Comparison of ENCODE assay signal across 24 cellular contexts in genomic region chr11:42244376-42244775, GRCh38.
"Had no signal": no experiment of that assay in that cellular context is flagged by ENCODE, and none has a peak within 500 bp of the region (broad histone marks: within the 10 kb centered on the region; RNA-seq: fewer than 3 reads in every experiment).

No MANE protein-coding gene starts in this region.

- H3K9me3 ChIP-seq: gastrocnemius medialis, neutrophil, right lobe of liver, thoracic aorta, tibial nerve, upper lobe of left lung had no signal

- H3K27me3 Mint-ChIP-seq: effector memory CD8-positive, alpha-beta T cell; naive thymus-derived CD8-positive, alpha-beta T cell; stimulated activated naive B cell treated with anti-CD40 and anti-IgM and Interleukin-4, amounts not matched to agents 10 μg/mL and 1 μg/mL and 100 μg/mL, for 72 hours; stimulated activated naive CD8-positive, alpha-beta T cell treated with anti-CD3 and anti-CD28 coated beads, Interleukin-15, Interleukin-2, amounts not matched to agents 100 ng/mL and 50 ng/mL, for 24 hours had no signal

- H3K27me3 ChIP-seq: gastrocnemius medialis, left lung, neutrophil, right lobe of liver, tibial nerve, upper lobe of left lung had no signal

- H3K36me3 Mint-ChIP-seq: naive thymus-derived CD8-positive, alpha-beta T cell; stimulated activated naive B cell treated with anti-CD40 and anti-IgM and Interleukin-4, amounts not matched to agents 10 μg/mL and 1 μg/mL and 100 μg/mL, for 72 hours had no signal

- H3K4me3 ChIP-seq: gastrocnemius medialis, left lung, right lobe of liver, thoracic aorta, tibial nerve, upper lobe of left lung had no signal

- H3K4me1 ChIP-seq: gastrocnemius medialis, left lung, parathyroid adenoma, right lobe of liver, tibial nerve, upper lobe of left lung had no signal

- H3K9ac ChIP-seq: parathyroid adenoma had no signal

- H2AFZ ChIP-seq: parathyroid adenoma had no signal

- H3K4me1 Mint-ChIP-seq: naive thymus-derived CD8-positive, alpha-beta T cell; stimulated activated naive B cell treated with anti-CD40 and anti-IgM and Interleukin-4, amounts not matched to agents 10 μg/mL and 1 μg/mL and 100 μg/mL, for 72 hours had no signal

- H3K27ac ChIP-seq: epithelial cell of prostate, gastrocnemius medialis, left lung, neutrophil, parathyroid adenoma, right lobe of liver, thoracic aorta, tibial nerve, upper lobe of left lung had no signal

- H3K4me3 Mint-ChIP-seq: effector memory CD8-positive, alpha-beta T cell; naive thymus-derived CD8-positive, alpha-beta T cell; nephron progenitor cell; stimulated activated naive B cell treated with anti-CD40 and anti-IgM and Interleukin-4, amounts not matched to agents 10 μg/mL and 1 μg/mL and 100 μg/mL, for 72 hours; stimulated activated naive CD8-positive, alpha-beta T cell treated with anti-CD3 and anti-CD28 coated beads, Interleukin-15, Interleukin-2, amounts not matched to agents 100 ng/mL and 50 ng/mL, for 24 hours had no signal

- H3K27ac Mint-ChIP-seq: effector memory CD8-positive, alpha-beta T cell; naive thymus-derived CD8-positive, alpha-beta T cell; nephron progenitor cell; progenitor cell of endocrine pancreas; stimulated activated naive B cell treated with anti-CD40 and anti-IgM and Interleukin-4, amounts not matched to agents 10 μg/mL and 1 μg/mL and 100 μg/mL, for 72 hours; stimulated activated naive CD8-positive, alpha-beta T cell treated with anti-CD3 and anti-CD28 coated beads, Interleukin-15, Interleukin-2, amounts not matched to agents 100 ng/mL and 50 ng/mL, for 24 hours had no signal

- ATAC-seq: effector memory CD8-positive, alpha-beta T cell; esophagus mucosa; gastrocnemius medialis; left cardiac atrium; left lung; naive thymus-derived CD8-positive, alpha-beta T cell; right lobe of liver; stimulated activated naive B cell treated with anti-CD40 and anti-IgM and Interleukin-4, amounts not matched to agents 10 μg/mL and 1 μg/mL and 100 μg/mL, for 72 hours had no signal

- DNase-seq: cortex of kidney; effector memory CD8-positive, alpha-beta T cell; foreskin fibroblast; gastrocnemius medialis; head of caudate nucleus; left cardiac atrium; left lung; naive thymus-derived CD8-positive, alpha-beta T cell; nephron progenitor cell; right lobe of liver; small intestine; stimulated activated CD4-positive, alpha-beta T cell treated with anti-CD3 and anti-CD28 coated beads, Interleukin-15, amount 100 ng/mL, for 24 hours; stimulated activated CD4-positive, alpha-beta T cell treated with anti-CD3 and anti-CD28 coated beads, Interleukin-2, amount 100 ng/mL, for 48 hours; stimulated activated naive B cell treated with anti-CD40 and anti-IgM and Interleukin-4, amounts not matched to agents 10 μg/mL and 1 μg/mL and 100 μg/mL, for 72 hours; upper lobe of left lung had no signal

- H3K79me2 ChIP-seq: parathyroid adenoma had no signal

- FAIRE-seq: small intestine, urothelium cell line had no signal

- H3K36me3 ChIP-seq: gastrocnemius medialis, left lung, neutrophil, right lobe of liver, thoracic aorta, tibial nerve, upper lobe of left lung had no signal
